In the genomic region with DNA sequence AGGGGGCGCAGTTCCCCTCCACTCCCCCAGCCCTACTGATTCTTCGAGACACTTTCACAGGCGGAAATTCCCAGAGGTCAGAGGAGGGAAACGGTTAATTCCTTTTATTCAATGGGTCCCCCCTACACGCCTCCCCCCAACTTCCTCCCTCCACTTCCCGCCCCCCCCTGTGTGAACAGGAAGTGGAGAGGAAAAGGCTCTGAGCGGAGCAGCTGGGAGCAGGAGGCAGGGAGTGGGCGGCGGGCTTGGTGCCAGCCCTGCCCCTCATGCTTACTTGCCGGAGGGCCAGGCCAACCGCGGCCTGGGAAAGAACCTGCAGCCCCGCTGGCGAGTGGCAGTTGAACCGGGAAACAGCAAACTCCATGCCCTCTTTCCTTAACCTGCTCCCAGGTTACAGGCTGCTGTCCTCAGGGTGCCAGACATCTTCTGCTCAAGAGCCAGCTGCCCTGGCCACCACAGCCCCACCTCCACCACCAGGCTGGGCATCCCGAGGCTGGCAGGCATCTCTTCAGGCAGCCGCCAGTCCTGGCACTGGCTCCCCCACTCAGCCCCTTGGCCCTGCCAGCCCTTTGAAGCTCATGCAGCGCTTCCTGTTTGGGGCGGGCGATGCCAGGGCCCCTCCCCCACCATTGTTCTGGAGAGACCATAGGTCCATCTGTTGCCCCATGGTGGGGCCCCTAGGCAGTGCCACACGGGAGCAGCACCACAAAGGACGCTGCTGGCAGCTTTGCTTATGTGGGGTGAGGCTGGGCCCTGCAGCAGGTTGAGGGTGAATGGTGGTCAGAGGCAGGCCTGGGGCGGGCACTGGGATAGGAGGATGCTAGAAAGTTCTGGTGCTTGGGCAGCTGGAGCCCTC, we compare ENCODE assay signal across 1 cellular context.
TF ChIP-seq lines count a peak whose summit lies in the region.

No MANE protein-coding gene starts in this region.

TF ChIP-seq in GM23338, 12 proteins besides CTCF, POLR2A, EP300 and RAD21 (continued from another document):
- TF ChIP-seq NANOG (IDR thresholded peaks at IDR 0.05; ENCODE audit: borderline replicate concordance): no peak
- no peak for TF ChIP-seq POLR2AphosphoS5 (IDR thresholded peaks at IDR 0.05; ENCODE audit: low read depth)
- no peak for TF ChIP-seq JUNB (IDR thresholded peaks at IDR 0.05; ENCODE audit: unreplicated experiment)
- no peak for TF ChIP-seq STAT1 (IDR thresholded peaks at IDR 0.05; ENCODE audit: unreplicated experiment)
- TF ChIP-seq EZH2phosphoT487 (IDR thresholded peaks at IDR 0.05; ENCODE audit: unreplicated experiment): no peak
- TF ChIP-seq, protein P1, sequence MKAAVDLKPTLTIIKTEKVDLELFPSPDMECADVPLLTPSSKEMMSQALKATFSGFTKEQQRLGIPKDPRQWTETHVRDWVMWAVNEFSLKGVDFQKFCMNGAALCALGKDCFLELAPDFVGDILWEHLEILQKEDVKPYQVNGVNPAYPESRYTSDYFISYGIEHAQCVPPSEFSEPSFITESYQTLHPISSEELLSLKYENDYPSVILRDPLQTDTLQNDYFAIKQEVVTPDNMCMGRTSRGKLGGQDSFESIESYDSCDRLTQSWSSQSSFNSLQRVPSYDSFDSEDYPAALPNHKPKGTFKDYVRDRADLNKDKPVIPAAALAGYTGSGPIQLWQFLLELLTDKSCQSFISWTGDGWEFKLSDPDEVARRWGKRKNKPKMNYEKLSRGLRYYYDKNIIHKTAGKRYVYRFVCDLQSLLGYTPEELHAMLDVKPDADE (IDR thresholded peaks at IDR 0.05): no peak
- TF ChIP-seq EZH2 (IDR thresholded peaks at IDR 0.05; ENCODE audit: low read depth, unreplicated experiment): no peak
- TF ChIP-seq ZNF331 (CRISPR knock-in tag; IDR thresholded peaks at IDR 0.05; ENCODE audit: low read depth): no peak
- TF ChIP-seq, protein P2, sequence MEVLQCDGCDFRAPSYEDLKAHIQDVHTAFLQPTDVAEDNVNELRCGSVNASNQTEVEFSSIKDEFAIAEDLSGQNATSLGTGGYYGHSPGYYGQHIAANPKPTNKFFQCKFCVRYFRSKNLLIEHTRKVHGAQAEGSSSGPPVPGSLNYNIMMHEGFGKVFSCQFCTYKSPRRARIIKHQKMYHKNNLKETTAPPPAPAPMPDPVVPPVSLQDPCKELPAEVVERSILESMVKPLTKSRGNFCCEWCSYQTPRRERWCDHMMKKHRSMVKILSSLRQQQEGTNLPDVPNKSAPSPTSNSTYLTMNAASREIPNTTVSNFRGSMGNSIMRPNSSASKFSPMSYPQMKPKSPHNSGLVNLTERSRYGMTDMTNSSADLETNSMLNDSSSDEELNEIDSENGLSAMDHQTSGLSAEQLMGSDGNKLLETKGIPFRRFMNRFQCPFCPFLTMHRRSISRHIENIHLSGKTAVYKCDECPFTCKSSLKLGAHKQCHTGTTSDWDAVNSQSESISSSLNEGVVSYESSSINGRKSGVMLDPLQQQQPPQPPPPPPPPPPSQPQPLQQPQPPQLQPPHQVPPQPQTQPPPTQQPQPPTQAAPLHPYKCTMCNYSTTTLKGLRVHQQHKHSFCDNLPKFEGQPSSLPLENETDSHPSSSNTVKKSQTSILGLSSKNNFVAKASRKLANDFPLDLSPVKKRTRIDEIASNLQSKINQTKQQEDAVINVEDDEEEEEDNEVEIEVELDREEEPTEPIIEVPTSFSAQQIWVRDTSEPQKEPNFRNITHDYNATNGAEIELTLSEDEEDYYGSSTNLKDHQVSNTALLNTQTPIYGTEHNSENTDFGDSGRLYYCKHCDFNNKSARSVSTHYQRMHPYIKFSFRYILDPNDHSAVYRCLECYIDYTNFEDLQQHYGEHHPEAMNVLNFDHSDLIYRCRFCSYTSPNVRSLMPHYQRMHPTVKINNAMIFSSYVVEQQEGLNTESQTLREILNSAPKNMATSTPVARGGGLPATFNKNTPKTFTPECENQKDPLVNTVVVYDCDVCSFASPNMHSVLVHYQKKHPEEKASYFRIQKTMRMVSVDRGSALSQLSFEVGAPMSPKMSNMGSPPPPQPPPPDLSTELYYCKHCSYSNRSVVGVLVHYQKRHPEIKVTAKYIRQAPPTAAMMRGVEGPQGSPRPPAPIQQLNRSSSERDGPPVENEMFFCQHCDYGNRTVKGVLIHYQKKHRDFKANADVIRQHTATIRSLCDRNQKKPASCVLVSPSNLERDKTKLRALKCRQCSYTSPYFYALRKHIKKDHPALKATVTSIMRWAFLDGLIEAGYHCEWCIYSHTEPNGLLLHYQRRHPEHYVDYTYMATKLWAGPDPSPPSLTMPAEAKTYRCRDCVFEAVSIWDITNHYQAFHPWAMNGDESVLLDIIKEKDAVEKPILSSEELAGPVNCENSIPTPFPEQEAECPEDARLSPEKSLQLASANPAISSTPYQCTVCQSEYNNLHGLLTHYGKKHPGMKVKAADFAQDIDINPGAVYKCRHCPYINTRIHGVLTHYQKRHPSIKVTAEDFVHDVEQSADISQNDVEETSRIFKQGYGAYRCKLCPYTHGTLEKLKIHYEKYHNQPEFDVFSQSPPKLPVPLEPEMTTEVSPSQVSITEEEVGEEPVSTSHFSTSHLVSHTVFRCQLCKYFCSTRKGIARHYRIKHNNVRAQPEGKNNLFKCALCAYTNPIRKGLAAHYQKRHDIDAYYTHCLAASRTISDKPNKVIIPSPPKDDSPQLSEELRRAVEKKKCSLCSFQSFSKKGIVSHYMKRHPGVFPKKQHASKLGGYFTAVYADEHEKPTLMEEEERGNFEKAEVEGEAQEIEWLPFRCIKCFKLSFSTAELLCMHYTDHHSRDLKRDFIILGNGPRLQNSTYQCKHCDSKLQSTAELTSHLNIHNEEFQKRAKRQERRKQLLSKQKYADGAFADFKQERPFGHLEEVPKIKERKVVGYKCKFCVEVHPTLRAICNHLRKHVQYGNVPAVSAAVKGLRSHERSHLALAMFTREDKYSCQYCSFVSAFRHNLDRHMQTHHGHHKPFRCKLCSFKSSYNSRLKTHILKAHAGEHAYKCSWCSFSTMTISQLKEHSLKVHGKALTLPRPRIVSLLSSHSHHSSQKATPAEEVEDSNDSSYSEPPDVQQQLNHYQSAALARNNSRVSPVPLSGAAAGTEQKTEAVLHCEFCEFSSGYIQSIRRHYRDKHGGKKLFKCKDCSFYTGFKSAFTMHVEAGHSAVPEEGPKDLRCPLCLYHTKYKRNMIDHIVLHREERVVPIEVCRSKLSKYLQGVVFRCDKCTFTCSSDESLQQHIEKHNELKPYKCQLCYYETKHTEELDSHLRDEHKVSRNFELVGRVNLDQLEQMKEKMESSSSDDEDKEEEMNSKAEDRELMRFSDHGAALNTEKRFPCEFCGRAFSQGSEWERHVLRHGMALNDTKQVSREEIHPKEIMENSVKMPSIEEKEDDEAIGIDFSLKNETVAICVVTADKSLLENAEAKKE (CRISPR knock-in tag; IDR thresholded peaks at IDR 0.05): no peak
